10 cellular contexts compared by ENCODE assay signal in genomic region chr6:144341831-144342527, GRCh38. TPM values are rescaled to one million over a fixed set of nuclear protein-coding genes. Genes with fewer than 3 reads are reported as not detected.
DNase-seq lines count a peak whose midpoint lies in the region; ATAC-seq and TF ChIP-seq lines count a peak whose summit lies in the region.
"Had no signal": no experiment of that assay in that cellular context is flagged by ENCODE, and none has a peak within 500 bp of the region (broad histone marks: within the 10 kb centered on the region; RNA-seq: fewer than 3 reads in every experiment).

No MANE protein-coding gene starts in this region.

- ATAC-seq in GM18520 (IDR thresholded peaks at IDR 0.05; ENCODE audit: unreplicated experiment) = peak; percentile 23
- peak; percentile 35 for ATAC-seq in HG02884 (IDR thresholded peaks at IDR 0.05; ENCODE audit: unreplicated experiment)
- ATAC-seq in activated B cell treated with CpG ODN at 0.5 μM for 24 hours (ENCODE audit: low read depth) = no peak
- ATAC-seq in GM18502 (IDR thresholded peaks at IDR 0.05; ENCODE audit: poor library complexity, unreplicated experiment) = no peak

- H3K9me3 Mint-ChIP-seq in activated B cell treated with CpG ODN at 0.5 μM for 24 hours (no peaks in the 10 kb centered on the region), osteocyte (ENCODE audit: unreplicated experiment) (no peaks in the 10 kb centered on the region)
- H3K9me3 Mint-ChIP-seq: H9 had no signal

- CTCF ChIA-PET in activated B cell treated with CpG ODN at 0.5 μM for 24 hours (lab: Charles Lee) = interaction anchor here (1.3 kb wide), 1 partner anchor 17 kb away, joined by 3 read pairs; no protein-coding TSS in a partner anchor

- no peak overlapping the region for H3K4me3 Mint-ChIP-seq in activated B cell treated with CpG ODN at 0.5 μM for 24 hours
- H3K4me3 Mint-ChIP-seq in osteocyte (ENCODE audit: unreplicated experiment) = no peak overlapping the region
- H3K4me3 Mint-ChIP-seq: H9 had no signal

- H3K36me3 Mint-ChIP-seq in activated B cell treated with CpG ODN at 0.5 μM for 24 hours (ENCODE audit: low read depth) = peaks cover 3% of the 10 kb centered on the region
- H3K36me3 Mint-ChIP-seq in osteocyte (ENCODE audit: unreplicated experiment) = peaks cover 6% of the 10 kb centered on the region

- H3K27ac Mint-ChIP-seq in activated B cell treated with CpG ODN at 0.5 μM for 24 hours (peak overlapping the region; percentile 71), osteocyte (ENCODE audit: unreplicated experiment) (peak overlapping the region; percentile 73)

- TF ChIP-seq CTCF in activated B cell treated with CpG ODN at 0.5 μM for 24 hours (IDR thresholded peaks at IDR 0.05) (no peak), osteocyte (IDR thresholded peaks at IDR 0.05) (no peak)

- intact Hi-C loops in activated B cell treated with CpG ODN at 0.5 μM for 24 hours (cut with micrococcal nuclease) = loop anchor here (5.0 to 10.0 kb wide), 2 partner anchors 313 to 500 kb away; partner anchors contain the start of gene LTV1

- POLR2A ChIA-PET in activated B cell treated with CpG ODN at 0.5 μM for 24 hours (lab: Charles Lee) = interaction anchor here (0.6 to 1.7 kb wide), 3 partner anchors 10 to 80 kb away, joined by 3 to 5 read pairs (median 4); no protein-coding TSS in a partner anchor

- no peaks in the 10 kb centered on the region for H3K27me3 Mint-ChIP-seq in activated B cell treated with CpG ODN at 0.5 μM for 24 hours
- no peaks in the 10 kb centered on the region for H3K27me3 Mint-ChIP-seq in osteocyte (ENCODE audit: unreplicated experiment)

- no peak for DNase-seq in activated B cell treated with CpG ODN at 0.5 μM for 24 hours
- DNase-seq in osteocyte (ENCODE audit: extremely low spot score, unreplicated experiment) = no peak
- DNase-seq in DMS 273 (lab: John Stamatoyannopoulos, UW; ENCODE audit: unreplicated experiment) = no peak
- DNase-seq in activated gamma-delta T cell treated with Interleukin-2 at 50 U/mL for 16 hours = no peak
- DNase-seq in NCI-H1417 treated with DMSO at 0.1 percent for 48 hours (lab: John Stamatoyannopoulos, UW) = no peak
- DNase-seq: H9, hippocampal formation had no signal

- H3K4me1 Mint-ChIP-seq in activated B cell treated with CpG ODN at 0.5 μM for 24 hours = peaks cover 94% of the 10 kb centered on the region
- H3K4me1 Mint-ChIP-seq in osteocyte (ENCODE audit: unreplicated experiment) = peaks cover 70% of the 10 kb centered on the region

RNA-seq across cellular contexts. Expression of gene UTRN, which starts 56.8 kb away (rescaled TPM):
- 52.2 and 53.5 TPM in 2 replicates for total RNA-seq in activated B cell treated with CpG ODN at 0.5 μM for 24 hours
- 144 and 152 TPM in 2 replicates for total RNA-seq in osteocyte

Comparison
In these comparisons a context has a peak if more than half of its experiments do, and no peak if none do; other contexts are left out.
1. ATAC-seq: peak in GM18520 (single experiment) and HG02884 (single experiment); none in activated B cell treated with CpG ODN at 0.5 μM for 24 hours (single experiment) and GM18502 (single experiment).